In the genomic region with DNA sequence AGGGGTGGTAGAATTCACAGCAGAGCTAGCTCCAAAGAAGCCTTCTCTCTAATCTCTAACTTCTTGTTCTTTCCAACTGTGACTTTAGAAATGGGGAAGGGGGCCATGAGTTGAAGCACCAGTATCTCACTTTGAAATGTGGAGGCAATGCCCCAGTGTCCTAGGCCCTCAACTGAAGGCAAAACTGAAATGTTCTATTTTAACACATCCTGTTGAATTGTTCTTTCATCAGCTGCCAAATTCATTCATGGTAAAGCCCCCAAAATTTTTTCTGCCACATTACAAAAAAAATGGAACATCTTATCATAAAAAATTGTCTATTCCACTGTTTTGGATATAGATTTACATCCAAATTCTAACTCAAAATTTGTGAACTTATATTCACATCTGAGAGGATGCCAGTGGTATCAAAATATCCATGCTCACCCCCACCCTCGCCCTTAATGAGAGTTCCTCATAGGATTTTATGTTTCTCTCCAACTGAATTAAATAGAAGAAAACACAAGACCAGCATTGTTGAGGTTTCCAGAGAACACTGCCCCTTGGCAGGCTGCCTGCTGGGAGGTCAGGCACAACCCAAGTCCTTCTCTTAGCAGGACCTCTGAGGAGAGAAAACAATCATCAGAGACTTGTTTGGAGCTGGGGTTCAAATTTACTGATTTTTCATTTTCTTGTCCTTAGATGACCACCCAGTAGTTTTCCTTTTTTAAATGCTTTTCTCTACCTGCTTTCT, we compare ENCODE assay signal across 10 cellular contexts.
DNase-seq lines count a peak whose midpoint lies in the region; ATAC-seq, FAIRE-seq and TF ChIP-seq lines count a peak whose summit lies in the region.
"Had no signal": no experiment of that assay in that cellular context is flagged by ENCODE, and none has a peak within 500 bp of the region (broad histone marks: within the 10 kb centered on the region; RNA-seq: fewer than 3 reads in every experiment).

No MANE protein-coding gene starts in this region.

- no peak for TF ChIP-seq RAD21 in GM12878 (IDR thresholded peaks at IDR 0.05; ENCODE audit: insufficient read depth, low read depth, low read length)

- TF ChIP-seq POLR2A in GM12878 (IDR thresholded peaks at IDR 0.05; ENCODE audit: low read depth, low read length) (no peak), stomach (IDR thresholded peaks at IDR 0.05) (no peak)

- WGBS in GM12878 (ENCODE audit: insufficient coverage, insufficient replicate concordance, low lambda C conversion rate, missing lambda C conversion rate): 95% methylated on average over 1 of the region's 1 CpG
- WGBS in stomach, 5 donors: 22 to 50% (median 43%) methylated on average over 1 of the region's 1 CpG
- WGBS in endodermal cell (ENCODE audit: insufficient coverage in 1 of 2, insufficient read length in 1 of 2), 2 experiments: 83% methylated on average over 1 of the region's 1 CpG; no CpG with 5 or more reads in 1 of the 2 experiments

- H3K79me2 ChIP-seq in GM12878 (ENCODE audit: control insufficient read depth, insufficient read depth, low read length): no peaks in the 10 kb centered on the region

- H3K27me3 ChIP-seq in GM12878 (replicated peaks in 1 of 2; ENCODE audit: control insufficient read depth in 2 of 2, insufficient read depth in 2 of 2, low read length in 1 of 2) (no peaks in the 10 kb centered on the region), stomach (no peaks in the 10 kb centered on the region), endodermal cell (ENCODE audit: control insufficient read depth, insufficient read depth, low read length, poor library complexity, severe bottlenecking) (no peaks in the 10 kb centered on the region)
- H3K27me3 ChIP-seq: vagina had no signal

- H3K36me3 Mint-ChIP-seq in activated CD8-positive, alpha-beta T cell treated with anti-CD3 and anti-CD28 coated beads for 36 hours (ENCODE audit: low read depth): peaks cover 87% of the 10 kb centered on the region
- peaks cover 87% of the 10 kb centered on the region for H3K36me3 Mint-ChIP-seq in activated CD8-positive, alpha-beta T cell treated with anti-CD3 and anti-CD28 coated beads, Interleukin-2, amount 10 ng/mL, durations not matched to agents 7 days and 5 days (ENCODE audit: low read depth)
- H3K36me3 Mint-ChIP-seq in endodermal cell (ENCODE audit: low read depth): peaks cover 2% of the 10 kb centered on the region

- in situ Hi-C loops in GM12878 (cut with MboI): no loop called here

- peaks cover 57% of the 10 kb centered on the region for H3K4me1 Mint-ChIP-seq in activated CD8-positive, alpha-beta T cell treated with anti-CD3 and anti-CD28 coated beads for 36 hours (ENCODE audit: low read depth)
- peaks cover 24% of the 10 kb centered on the region for H3K4me1 Mint-ChIP-seq in activated CD8-positive, alpha-beta T cell treated with anti-CD3 and anti-CD28 coated beads, Interleukin-2, amount 10 ng/mL, durations not matched to agents 7 days and 5 days (ENCODE audit: low read depth)
- H3K4me1 Mint-ChIP-seq in endodermal cell: peaks cover 23% of the 10 kb centered on the region

- no peak for DNase-seq in activated CD8-positive, alpha-beta T cell treated with anti-CD3 and anti-CD28 coated beads for 36 hours
- DNase-seq in activated CD8-positive, alpha-beta T cell treated with anti-CD3 and anti-CD28 coated beads, Interleukin-2, amount 10 ng/mL, durations not matched to agents 7 days and 5 days: no peak
- DNase-seq in GM12878 (ENCODE audit: low read depth, low spot score) (no peak), iris pigment epithelial cell (ENCODE audit: low read depth) (peak; percentile 42), stomach (peak; percentile 35), NCI-H69 (lab: John Stamatoyannopoulos, UW) (no peak), NOMO-1 (lab: John Stamatoyannopoulos, UW; ENCODE audit: unreplicated experiment in 2 of 2) (no peak), endodermal cell (no peak)
- DNase-seq: activated CD4-positive, alpha-beta T cell treated with anti-CD3 and anti-CD28 coated beads for 48 hours had no signal

- peak overlapping the region; percentile 83 for H3K27ac Mint-ChIP-seq in activated CD8-positive, alpha-beta T cell treated with anti-CD3 and anti-CD28 coated beads for 36 hours
- H3K27ac Mint-ChIP-seq in activated CD8-positive, alpha-beta T cell treated with anti-CD3 and anti-CD28 coated beads, Interleukin-2, amount 10 ng/mL, durations not matched to agents 7 days and 5 days: no peak overlapping the region
- H3K27ac Mint-ChIP-seq in endodermal cell: no peak overlapping the region

- no TSS peak for BruUV-seq in GM12878 (replicated peaks; lab: Mats Ljungman, UMichigan)

- no peaks in the 10 kb centered on the region for H4K20me1 ChIP-seq in GM12878 (ENCODE audit: control insufficient read depth, insufficient read depth)

- H3K4me1 ChIP-seq in GM12878 (ENCODE audit: control insufficient read depth, insufficient read depth, low read length): peaks cover 3% of the 10 kb centered on the region; the same call in 1 of the 2 replicates
- peaks cover 0 to 26% (median 3%) of the 10 kb centered on the region in 4 donors for H3K4me1 ChIP-seq in stomach
- peaks cover 6% of the 10 kb centered on the region for H3K4me1 ChIP-seq in endodermal cell (ENCODE audit: control insufficient read depth, insufficient read depth, low read length)

- intact Hi-C loops in activated CD8-positive, alpha-beta T cell treated with anti-CD3 and anti-CD28 coated beads for 36 hours (cut with micrococcal nuclease): no loop called here
- intact Hi-C loops in GM12878 (cut with micrococcal nuclease; ENCODE audit: unreplicated experiment) (no loop called here), stomach (cut with DNase I; ENCODE audit: low total_unique reads) (no loop called here)

- no peak overlapping the region for H3K4me3 Mint-ChIP-seq in activated CD8-positive, alpha-beta T cell treated with anti-CD3 and anti-CD28 coated beads for 36 hours
- H3K4me3 Mint-ChIP-seq in activated CD8-positive, alpha-beta T cell treated with anti-CD3 and anti-CD28 coated beads, Interleukin-2, amount 10 ng/mL, durations not matched to agents 7 days and 5 days: no peak overlapping the region
- no peak overlapping the region for H3K4me3 Mint-ChIP-seq in endodermal cell

- no peak for TF ChIP-seq CTCF in activated CD8-positive, alpha-beta T cell treated with anti-CD3 and anti-CD28 coated beads for 36 hours (IDR thresholded peaks at IDR 0.05)
- no peak for TF ChIP-seq CTCF in GM12878 (IDR thresholded peaks at IDR 0.05 in 2 of 3, conservative IDR thresholded peaks at IDR 0.05 in 1 of 3; ENCODE audit: control insufficient read depth in 2 of 3, extremely low read depth in 1 of 3, insufficient read depth in 1 of 3, low read depth in 3 of 3, low read length in 3 of 3)
- no peak for TF ChIP-seq CTCF in stomach (IDR thresholded peaks at IDR 0.05)
- TF ChIP-seq CTCF in endodermal cell (conservative IDR thresholded peaks at IDR 0.05): no peak

- CTCF ChIA-PET in activated CD8-positive, alpha-beta T cell treated with anti-CD3 and anti-CD28 coated beads for 36 hours (lab: Charles Lee): interaction anchor here (1.3 to 3.9 kb wide), 2 partner anchors 15 to 95 kb away, joined by 4 to 21 read pairs; no protein-coding TSS in a partner anchor
- CTCF ChIA-PET in activated CD8-positive, alpha-beta T cell treated with anti-CD3 and anti-CD28 coated beads, Interleukin-2, amount 10 ng/mL, durations not matched to agents 7 days and 5 days (lab: Charles Lee): interaction anchor here (0.9 to 2.6 kb wide), 3 partner anchors 8 to 94 kb away, joined by 3 to 9 read pairs (median 3); no protein-coding TSS in a partner anchor
- CTCF ChIA-PET in GM12878 (lab: Yijun Ruan, JAX): interaction anchor here (1.1 to 1.5 kb wide), 2 partner anchors 40 to 95 kb away, joined by 3 to 4 read pairs; no protein-coding TSS in a partner anchor

- H3K27me3 Mint-ChIP-seq in activated CD8-positive, alpha-beta T cell treated with anti-CD3 and anti-CD28 coated beads for 36 hours: no peaks in the 10 kb centered on the region
- no peaks in the 10 kb centered on the region for H3K27me3 Mint-ChIP-seq in activated CD8-positive, alpha-beta T cell treated with anti-CD3 and anti-CD28 coated beads, Interleukin-2, amount 10 ng/mL, durations not matched to agents 7 days and 5 days (ENCODE audit: low read depth)
- H3K27me3 Mint-ChIP-seq in endodermal cell (ENCODE audit: insufficient read depth): peaks cover 4% of the 10 kb centered on the region

- POLR2A ChIA-PET in activated CD8-positive, alpha-beta T cell treated with anti-CD3 and anti-CD28 coated beads for 36 hours (lab: Charles Lee): interaction anchor here (0.9 kb wide), 1 partner anchor 24 kb away, joined by 3 read pairs; no protein-coding TSS in a partner anchor
- POLR2A ChIA-PET in activated CD8-positive, alpha-beta T cell treated with anti-CD3 and anti-CD28 coated beads, Interleukin-2, amount 10 ng/mL, durations not matched to agents 7 days and 5 days (lab: Charles Lee): no interaction called here
- POLR2A ChIA-PET in GM12878 (lab: Charles Lee): interaction anchor here (0.6 to 1.1 kb wide), 2 partner anchors 16 to 1363 kb away, joined by 3 read pairs; no protein-coding TSS in a partner anchor

- peak; percentile 50 for ATAC-seq in activated CD8-positive, alpha-beta T cell treated with anti-CD3 and anti-CD28 coated beads for 36 hours
- no peak for ATAC-seq in activated CD8-positive, alpha-beta T cell treated with anti-CD3 and anti-CD28 coated beads, Interleukin-2, amount 10 ng/mL, durations not matched to agents 7 days and 5 days
- peak; percentile 40; the same call in 2 of the 3 replicates for ATAC-seq in GM12878

- H3K4me2 ChIP-seq in GM12878 (ENCODE audit: control insufficient read depth, insufficient read depth): no peak overlapping the region

- H3K9ac ChIP-seq in GM12878 (ENCODE audit: control insufficient read depth, insufficient read depth, low read length) (no peak overlapping the region), endodermal cell (ENCODE audit: extremely low read depth, low read length, poor library complexity, severe bottlenecking) (no peak overlapping the region)

- H3K9me3 Mint-ChIP-seq in activated CD8-positive, alpha-beta T cell treated with anti-CD3 and anti-CD28 coated beads for 36 hours: peaks cover 14% of the 10 kb centered on the region
- peaks cover 7% of the 10 kb centered on the region for H3K9me3 Mint-ChIP-seq in activated CD8-positive, alpha-beta T cell treated with anti-CD3 and anti-CD28 coated beads, Interleukin-2, amount 10 ng/mL, durations not matched to agents 7 days and 5 days (ENCODE audit: insufficient read depth)
- no peaks in the 10 kb centered on the region for H3K9me3 Mint-ChIP-seq in endodermal cell

- H2AFZ ChIP-seq in GM12878 (ENCODE audit: control insufficient read depth, low read depth, low read length): no peak overlapping the region

- H3K27ac ChIP-seq in GM12878 (ENCODE audit: control insufficient read depth, insufficient read depth) (peak overlapping the region; percentile 25; the same call in 1 of the 2 replicates), stomach (no peak overlapping the region), endodermal cell (ENCODE audit: low read depth, low read length) (no peak overlapping the region)

- no peak for FAIRE-seq in GM12878 (lab: Jason Lieb, UNC)

- RAD21 ChIA-PET in GM12878 (lab: Charles Lee; ENCODE audit: unreplicated experiment): no interaction called here

- H3K36me3 ChIP-seq in GM12878 (ENCODE audit: control insufficient read depth in 2 of 2, insufficient read depth in 2 of 2, low read length in 1 of 2) (peaks cover 3 to 11% of the 10 kb centered on the region in 2 experiments), stomach (peaks cover 0 to 31% (median 23%) of the 10 kb centered on the region in 4 donors), endodermal cell (ENCODE audit: control insufficient read depth, insufficient read depth, low read length) (no peaks in the 10 kb centered on the region)

- H3K9me3 ChIP-seq in GM12878 (replicated peaks; ENCODE audit: control insufficient read depth, insufficient read depth, low read length) (no peaks in the 10 kb centered on the region; the same call in 2 of the 3 replicates), stomach (no peaks in the 10 kb centered on the region), endodermal cell (ENCODE audit: control insufficient read depth, low read length) (peaks cover 4% of the 10 kb centered on the region)
- H3K9me3 ChIP-seq: vagina had no signal

- SMC1A ChIA-PET in GM12878 (lab: Charles Lee; ENCODE audit: uncharacterized antibody, unreplicated experiment): interaction anchor here (0.8 to 1.5 kb wide), 3 partner anchors 13 to 40 kb away, joined by 3 to 4 read pairs (median 4); no protein-coding TSS in a partner anchor

- TF ChIP-seq EP300 in GM12878 (IDR thresholded peaks at IDR 0.05; ENCODE audit: borderline replicate concordance in 1 of 2, control insufficient read depth in 1 of 2, low read depth in 2 of 2, low read length in 2 of 2) (no peak), stomach (IDR thresholded peaks at IDR 0.05) (no peak)

- no peak overlapping the region for H3K4me3 ChIP-seq in GM12878
- no peak overlapping the region for H3K4me3 ChIP-seq in stomach
- H3K4me3 ChIP-seq in endodermal cell (ENCODE audit: low read length): no peak overlapping the region
- H3K4me3 ChIP-seq: vagina had no signal

Comparison
In these comparisons a context has a peak if more than half of its experiments do, and no peak if none do; other contexts are left out.
1. DNase-seq: peak in iris pigment epithelial cell (single experiment) and stomach (single experiment); none in activated CD8-positive, alpha-beta T cell treated with anti-CD3 and anti-CD28 coated beads for 36 hours (single experiment), activated CD8-positive, alpha-beta T cell treated with anti-CD3 and anti-CD28 coated beads, Interleukin-2, amount 10 ng/mL, durations not matched to agents 7 days and 5 days (single experiment), GM12878 (single experiment), NCI-H69 (single experiment), NOMO-1 (0 of 2) and endodermal cell (single experiment).